In the genomic region with DNA sequence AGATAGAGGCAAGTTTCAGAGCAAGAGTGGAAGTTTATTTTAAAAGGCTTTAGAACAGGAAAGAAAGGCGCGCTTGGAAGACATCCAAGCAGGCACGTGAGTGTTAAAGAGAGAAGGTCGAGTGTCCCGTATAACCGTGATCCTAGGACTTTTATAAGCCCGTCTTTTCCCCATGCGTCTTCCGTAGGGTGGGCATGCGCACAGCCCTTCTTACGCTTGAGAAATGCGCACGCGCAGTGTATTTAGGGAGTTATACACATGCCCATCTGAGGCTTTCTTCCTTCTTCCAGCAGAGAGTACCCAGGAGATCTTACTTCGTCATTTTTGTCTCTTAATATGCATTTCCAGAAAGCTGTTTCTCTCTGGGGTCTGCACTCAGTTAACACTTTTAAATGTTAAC, we compare ENCODE assay signal across 15 cellular contexts. TPM values are rescaled to one million over a fixed set of nuclear protein-coding genes. Genes with fewer than 3 reads are reported as not detected.
DNase-seq lines count a peak whose midpoint lies in the region; ATAC-seq and TF ChIP-seq lines count a peak whose summit lies in the region.
"Had no signal": no experiment of that assay in that cellular context is flagged by ENCODE, and none has a peak within 500 bp of the region (broad histone marks: within the 10 kb centered on the region; RNA-seq: fewer than 3 reads in every experiment).

No MANE protein-coding gene starts in this region.

- peak; percentile 7 for ATAC-seq in left ventricle myocardium superior
- no peak for ATAC-seq in GM21576 (IDR thresholded peaks at IDR 0.05; ENCODE audit: unreplicated experiment)
- no peak for ATAC-seq in GM19395 (IDR thresholded peaks at IDR 0.05; ENCODE audit: unreplicated experiment)
- ATAC-seq: activated T-cell treated with anti-CD3 and anti-CD28 coated beads, Interleukin-2, amount 50 U/mL, for 72 hours had no signal

- H3K9me3 ChIP-seq in adipocyte (ENCODE audit: control insufficient read depth, low read length): no peaks in the 10 kb centered on the region
- no peaks in the 10 kb centered on the region for H3K9me3 ChIP-seq in prostate gland
- H3K9me3 ChIP-seq: lower lobe of right lung had no signal

- H3K36me3 ChIP-seq in adipocyte (ENCODE audit: control insufficient read depth, insufficient read depth, low read length, severe bottlenecking): peaks cover 7% of the 10 kb centered on the region
- H3K36me3 ChIP-seq in prostate gland: no peaks in the 10 kb centered on the region
- H3K36me3 ChIP-seq: lower lobe of right lung had no signal

- peak; percentile 94 for DNase-seq in COLO829 (ENCODE audit: low spot score)
- DNase-seq in adipocyte (ENCODE audit: low read depth): no peak
- peak; percentile 61 for DNase-seq in left ventricle myocardium superior
- DNase-seq in prostate gland (ENCODE audit: low spot score): no peak
- no peak for DNase-seq in AG20443 (ENCODE audit: low spot score)
- DNase-seq in UCSD-AML1 (lab: John Stamatoyannopoulos, UW; ENCODE audit: unreplicated experiment): no peak
- DNase-seq: activated T-cell treated with anti-CD3 and anti-CD28 coated beads, Interleukin-2, amount 50 U/mL, for 72 hours; cortex of kidney; foreskin fibroblast; GF-D8; lower lobe of right lung; NCI-H1048; NCI-H510A had no signal

- H3K4me1 ChIP-seq in adipocyte (ENCODE audit: control insufficient read depth, insufficient read depth, low read length): peaks cover 58% of the 10 kb centered on the region
- H3K4me1 ChIP-seq in prostate gland (replicated peaks): peaks cover 5% of the 10 kb centered on the region

- H3K4me3 ChIP-seq in adipocyte (ENCODE audit: low read length) (no peak overlapping the region), prostate gland (no peak overlapping the region)
- H3K4me3 ChIP-seq: lower lobe of right lung had no signal

- 65% methylated on average over 15 of the region's 15 CpGs for WGBS in prostate gland

- H3K27me3 ChIP-seq in adipocyte (replicated peaks; ENCODE audit: control insufficient read depth, insufficient read depth, low read length) (no peaks in the 10 kb centered on the region), prostate gland (replicated peaks; ENCODE audit: insufficient read depth) (no peaks in the 10 kb centered on the region)

- TF ChIP-seq POLR2A in prostate gland (IDR thresholded peaks at IDR 0.05): no peak

- intact Hi-C loops in left ventricle myocardium superior (cut with micrococcal nuclease): no loop called here
- intact Hi-C loops in prostate gland (cut with DNase I): no loop called here

- H3K27ac ChIP-seq in prostate gland: peak overlapping the region; percentile 14 to 18
- H3K27ac ChIP-seq: lower lobe of right lung had no signal

- H3K9ac ChIP-seq in adipocyte (ENCODE audit: low read length): peak overlapping the region; percentile 15

- no peak for TF ChIP-seq CTCF in prostate gland (IDR thresholded peaks at IDR 0.05)

RNA-seq across cellular contexts. Expression of a gene that starts 52.4 kb away (rescaled TPM):
- total RNA-seq in left ventricle myocardium superior (118 TPM), prostate gland (100 to 1,000 TPM; 307 to 314 TPM)

Comparison
In these comparisons a context has a peak if more than half of its experiments do, and no peak if none do; other contexts are left out.
1. DNase-seq: peak in COLO829 (single experiment) and left ventricle myocardium superior (single experiment); none in adipocyte (single experiment), prostate gland (single experiment), AG20443 (single experiment) and UCSD-AML1 (single experiment).